ENCODE assay signal across 32 cellular contexts in the genomic region with DNA sequence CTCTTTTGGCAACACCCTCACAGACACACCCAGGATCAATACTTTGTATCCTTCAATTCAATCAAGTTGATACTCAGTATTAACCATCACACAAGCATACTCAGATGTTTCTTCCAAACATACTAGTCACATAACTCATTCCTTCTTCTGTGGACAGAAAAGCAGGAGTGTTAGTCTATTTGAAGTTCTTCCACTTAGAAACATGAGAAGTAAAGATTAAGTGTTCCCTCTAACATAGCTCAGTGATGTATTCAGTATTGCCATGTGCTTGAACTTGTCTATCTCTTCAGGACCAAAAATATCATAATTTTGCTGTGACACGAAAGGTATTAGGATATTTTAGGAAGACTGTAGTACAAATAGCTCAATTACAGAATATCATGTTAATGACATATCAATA.
"Had no signal": no experiment of that assay in that cellular context is flagged by ENCODE, and none has a peak within 500 bp of the region (broad histone marks: within the 10 kb centered on the region; RNA-seq: fewer than 3 reads in every experiment).

No MANE protein-coding gene starts in this region.

- H3K27ac Mint-ChIP-seq: activated CD4-positive, alpha-beta memory T cell treated with anti-CD3 and anti-CD28 coated beads for 36 hours; activated CD4-positive, alpha-beta T cell treated with anti-CD3 and anti-CD28 coated beads for 36 hours; activated CD4-positive, alpha-beta T cell treated with anti-CD3 and anti-CD28 coated beads, Interleukin-2, amount 10 ng/mL, durations not matched to agents 24 days and 14 days; activated CD8-positive, alpha-beta memory T cell treated with anti-CD3 and anti-CD28 coated beads, Interleukin-2, amount 10 ng/mL, durations not matched to agents 7 days and 5 days; activated CD8-positive, alpha-beta T cell treated with anti-CD3 and anti-CD28 coated beads, Interleukin-2, amount 10 ng/mL, durations not matched to agents 7 days and 5 days; activated naive CD8-positive, alpha-beta T cell; activated T-helper 17 cell treated with anti-CD3 and anti-CD28 coated beads, Interleukin-2, amount 50 U/mL, for 72 hours; brain; dendritic cell treated with granulocyte-macrophage colony-stimulating factor and Interleukin-4, amounts not matched to agents 40 ng/mL and 50 ng/mL, for 4 days; endodermal cell had no signal

- ATAC-seq: activated CD4-positive, alpha-beta T cell treated with anti-CD3 and anti-CD28 coated beads for 36 hours; activated CD8-positive, alpha-beta memory T cell treated with anti-CD3 and anti-CD28 coated beads, Interleukin-2, amount 10 ng/mL, durations not matched to agents 7 days and 5 days; activated CD8-positive, alpha-beta T cell treated with anti-CD3 and anti-CD28 coated beads, Interleukin-2, amount 10 ng/mL, durations not matched to agents 7 days and 5 days; activated T-helper 17 cell treated with anti-CD3 and anti-CD28 coated beads, Interleukin-2, amount 50 U/mL, for 72 hours; esophagus mucosa had no signal

- DNase-seq: activated CD4-positive, alpha-beta memory T cell treated with anti-CD3 and anti-CD28 coated beads for 36 hours; activated CD4-positive, alpha-beta T cell treated with anti-CD3 and anti-CD28 coated beads for 36 hours; activated CD4-positive, alpha-beta T cell treated with anti-CD3 and anti-CD28 coated beads, Interleukin-2, amount 10 ng/mL, durations not matched to agents 24 days and 14 days; activated CD4-positive, CD25-positive, alpha-beta regulatory T cell; activated CD4-positive, CD25-positive, alpha-beta regulatory T cell treated with anti-CD3 and anti-CD28 coated beads, Interleukin-2, amount 50 U/mL, for 72 hours; activated CD8-positive, alpha-beta memory T cell treated with anti-CD3 and anti-CD28 coated beads, Interleukin-2, amount 10 ng/mL, durations not matched to agents 7 days and 5 days; activated CD8-positive, alpha-beta memory T cell treated with anti-CD3 and anti-CD28 coated beads, Interleukin-2, amount 50 U/mL, for 4 hours; activated CD8-positive, alpha-beta T cell treated with anti-CD3 and anti-CD28 coated beads, Interleukin-2, amount 10 ng/mL, durations not matched to agents 7 days and 5 days; activated effector memory CD4-positive, alpha-beta T cell treated with Interleukin-2 at 50 U/mL for 16 hours; activated gamma-delta T cell treated with Interleukin-2 at 50 U/mL for 16 hours; activated naive CD4-positive, alpha-beta T cell treated with anti-CD3 and anti-CD28 coated beads, Interleukin-2, amount 50 U/mL, for 16 hours; activated naive CD4-positive, alpha-beta T cell treated with Interleukin-2 at 50 U/mL for 16 hours; activated T-cell treated with anti-CD3 and anti-CD28 coated beads, Interleukin-2, amount 50 U/mL, for 1 hour; adrenal gland; amygdala; aorta; central memory CD4-positive, alpha-beta T cell; cerebellar nuclear complex; dorsolateral prefrontal cortex; effector memory CD4-positive, alpha-beta T cell; endodermal cell; foreskin fibroblast; glutamatergic neuron; T-helper 2 cell had no signal

- H3K4me3 Mint-ChIP-seq: activated CD4-positive, alpha-beta memory T cell treated with anti-CD3 and anti-CD28 coated beads for 36 hours; activated CD4-positive, alpha-beta T cell treated with anti-CD3 and anti-CD28 coated beads for 36 hours; activated CD4-positive, alpha-beta T cell treated with anti-CD3 and anti-CD28 coated beads, Interleukin-2, amount 10 ng/mL, durations not matched to agents 24 days and 14 days; activated CD8-positive, alpha-beta memory T cell treated with anti-CD3 and anti-CD28 coated beads, Interleukin-2, amount 10 ng/mL, durations not matched to agents 7 days and 5 days; activated CD8-positive, alpha-beta T cell treated with anti-CD3 and anti-CD28 coated beads, Interleukin-2, amount 10 ng/mL, durations not matched to agents 7 days and 5 days; activated naive CD8-positive, alpha-beta T cell; activated T-helper 17 cell treated with anti-CD3 and anti-CD28 coated beads, Interleukin-2, amount 50 U/mL, for 72 hours; brain; dendritic cell treated with granulocyte-macrophage colony-stimulating factor and Interleukin-4, amounts not matched to agents 40 ng/mL and 50 ng/mL, for 4 days; endodermal cell had no signal

- H3K4me1 ChIP-seq: adrenal gland, breast epithelium had no signal

- H3K4me1 Mint-ChIP-seq: activated T-helper 17 cell treated with anti-CD3 and anti-CD28 coated beads, Interleukin-2, amount 50 U/mL, for 72 hours; endodermal cell had no signal

- H3K4me3 ChIP-seq: adrenal gland, breast epithelium, cardiac muscle cell, coronary artery, dorsolateral prefrontal cortex had no signal

- H3K9me3 ChIP-seq: adrenal gland had no signal

- H3K27me3 Mint-ChIP-seq: activated CD4-positive, alpha-beta memory T cell treated with anti-CD3 and anti-CD28 coated beads for 36 hours; activated CD4-positive, alpha-beta T cell treated with anti-CD3 and anti-CD28 coated beads for 36 hours; activated CD4-positive, alpha-beta T cell treated with anti-CD3 and anti-CD28 coated beads, Interleukin-2, amount 10 ng/mL, durations not matched to agents 24 days and 14 days; activated CD8-positive, alpha-beta memory T cell treated with anti-CD3 and anti-CD28 coated beads, Interleukin-2, amount 10 ng/mL, durations not matched to agents 7 days and 5 days; activated naive CD8-positive, alpha-beta T cell; activated T-helper 17 cell treated with anti-CD3 and anti-CD28 coated beads, Interleukin-2, amount 50 U/mL, for 72 hours; brain; dendritic cell treated with granulocyte-macrophage colony-stimulating factor and Interleukin-4, amounts not matched to agents 40 ng/mL and 50 ng/mL, for 4 days had no signal

- H3K27me3 ChIP-seq: adrenal gland, cardiac muscle cell had no signal

- H3K36me3 ChIP-seq: adrenal gland, breast epithelium, cardiac muscle cell had no signal

- H3K27ac ChIP-seq: adrenal gland, breast epithelium, cardiac muscle cell, coronary artery, dorsolateral prefrontal cortex had no signal
